Comparison of ENCODE assay signal across 23 cellular contexts in genomic region chr5:146623009-146623408, GRCh38.
"Had no signal": no experiment of that assay in that cellular context is flagged by ENCODE, and none has a peak within 500 bp of the region (broad histone marks: within the 10 kb centered on the region; RNA-seq: fewer than 3 reads in every experiment).

No MANE protein-coding gene starts in this region.

- H3K9me3 ChIP-seq: SJCRH30 had no signal

- H2AFZ ChIP-seq: PC-9 had no signal

- H3K4me3 ChIP-seq: PC-9, SJCRH30, SK-N-MC had no signal

- H3K36me3 ChIP-seq: SJCRH30 had no signal

- DNase-seq: Karpas-422, KG1, NCI-H1048, NCI-H1105 treated with DMSO at 0.1 percent for 48 hours, NCI-H1436, NCI-H1694, NCI-H187, NCI-H1930, NCI-H2029 treated with DMSO at 0.1 percent for 48 hours, NCI-H2081 treated with DMSO at 0.1 percent for 48 hours, NCI-H2107, NCI-H2171, NCI-H226, NCI-H446 treated with DMSO at 0.1 percent for 48 hours, NCI-H510A, NCI-H526, NCI-H748 treated with DMSO at 0.1 percent for 48 hours, PC-9, SHP77, SIG-M5, SJCRH30 had no signal

- H3K27ac ChIP-seq: PC-9, RWPE1, SJCRH30, SK-N-MC had no signal

- H3K4me1 ChIP-seq: SJCRH30 had no signal

- H3K4me2 ChIP-seq: PC-9 had no signal
